ENCODE assay signal across 8 cellular contexts in genomic region chr6:111855775-111856174, GRCh38.
"Had no signal": no experiment of that assay in that cellular context is flagged by ENCODE, and none has a peak within 500 bp of the region (broad histone marks: within the 10 kb centered on the region; RNA-seq: fewer than 3 reads in every experiment).

No MANE protein-coding gene starts in this region.

- H3K27ac Mint-ChIP-seq: nephron progenitor cell had no signal

- H3K9me3 Mint-ChIP-seq: nephron progenitor cell had no signal

- H3K4me3 Mint-ChIP-seq: nephron progenitor cell had no signal

- DNase-seq: activated naive CD4-positive, alpha-beta T cell; heart left ventricle; mucosa of descending colon; nephron progenitor cell; stimulated activated CD4-positive, alpha-beta T cell treated with anti-CD3 and anti-CD28 coated beads, Interleukin-12 subunit alpha, Interleukin-12 subunit beta, amount 100 ng/mL, for 4 hours; stimulated activated naive CD4-positive, alpha-beta T cell treated with Interleukin-2 at 50 U/mL for 16 hours; testis had no signal

- ATAC-seq: esophagus mucosa, heart left ventricle, mucosa of descending colon had no signal
